Comparison of ENCODE assay signal across 9 cellular contexts in genomic region chr16:87560428-87561199, GRCh38. TPM values are rescaled to one million over a fixed set of nuclear protein-coding genes. Genes with fewer than 3 reads are reported as not detected.
A peak's percentile ranks its signal among the peaks of the same experiment; 100 is the strongest.
DNase-seq lines count a peak whose midpoint lies in the region; ATAC-seq, FAIRE-seq and TF ChIP-seq lines count a peak whose summit lies in the region.
"Had no signal": no experiment of that assay in that cellular context is flagged by ENCODE, and none has a peak within 500 bp of the region (broad histone marks: within the 10 kb centered on the region; RNA-seq: fewer than 3 reads in every experiment).

No MANE protein-coding gene starts in this region.

- intact Hi-C loops in right lobe of liver (cut with DNase I) = loop anchor here in 1 of 2 donors (10.0 kb wide), 1 partner anchor 146 kb away; no protein-coding TSS in a partner anchor

- ATAC-seq in activated CD8-positive, alpha-beta T cell treated with anti-CD3 and anti-CD28 coated beads, Interleukin-2, amount 10 ng/mL, durations not matched to agents 7 days and 5 days = peak; percentile 70
- peak; percentile 9 to 66 (median 38) for ATAC-seq in right lobe of liver
- no peak for ATAC-seq in GM18870 (IDR thresholded peaks at IDR 0.05; ENCODE audit: unreplicated experiment)

- peaks cover 4% of the 10 kb centered on the region for H3K9me3 Mint-ChIP-seq in activated CD8-positive, alpha-beta T cell treated with anti-CD3 and anti-CD28 coated beads, Interleukin-2, amount 10 ng/mL, durations not matched to agents 7 days and 5 days (ENCODE audit: insufficient read depth)

- POLR2A ChIA-PET in activated CD8-positive, alpha-beta T cell treated with anti-CD3 and anti-CD28 coated beads, Interleukin-2, amount 10 ng/mL, durations not matched to agents 7 days and 5 days (lab: Charles Lee) = no interaction called here

- CTCF ChIA-PET in activated CD8-positive, alpha-beta T cell treated with anti-CD3 and anti-CD28 coated beads, Interleukin-2, amount 10 ng/mL, durations not matched to agents 7 days and 5 days (lab: Charles Lee) = no interaction called here

- H3K4me1 Mint-ChIP-seq in activated CD8-positive, alpha-beta T cell treated with anti-CD3 and anti-CD28 coated beads, Interleukin-2, amount 10 ng/mL, durations not matched to agents 7 days and 5 days (ENCODE audit: low read depth) = no peaks in the 10 kb centered on the region

- H3K27me3 Mint-ChIP-seq in activated CD8-positive, alpha-beta T cell treated with anti-CD3 and anti-CD28 coated beads, Interleukin-2, amount 10 ng/mL, durations not matched to agents 7 days and 5 days (ENCODE audit: low read depth) = peaks cover 9% of the 10 kb centered on the region

- H3K4me3 ChIP-seq in HAP-1 = no peak overlapping the region
- no peak overlapping the region for H3K4me3 ChIP-seq in right lobe of liver
- H3K4me3 ChIP-seq in tibial nerve = no peak overlapping the region

- H3K36me3 ChIP-seq in HAP-1 (replicated peaks) (no peaks in the 10 kb centered on the region), right lobe of liver (no peaks in the 10 kb centered on the region), tibial nerve (no peaks in the 10 kb centered on the region)

- TF ChIP-seq POLR2A in right lobe of liver (IDR thresholded peaks at IDR 0.05) (no peak), tibial nerve (IDR thresholded peaks at IDR 0.05) (no peak)

- no peak for FAIRE-seq in GM19239 (lab: Jason Lieb, UNC)

- peaks cover 4% of the 10 kb centered on the region for H3K36me3 Mint-ChIP-seq in activated CD8-positive, alpha-beta T cell treated with anti-CD3 and anti-CD28 coated beads, Interleukin-2, amount 10 ng/mL, durations not matched to agents 7 days and 5 days (ENCODE audit: low read depth)

- H3K4me3 Mint-ChIP-seq in activated CD8-positive, alpha-beta T cell treated with anti-CD3 and anti-CD28 coated beads, Interleukin-2, amount 10 ng/mL, durations not matched to agents 7 days and 5 days = no peak overlapping the region

- in situ Hi-C loops in HAP-1 (cut with MboI; ENCODE audit: low sequenced_read_pairs) = no loop called here

- WGBS in right lobe of liver (ENCODE audit: insufficient coverage, low coverage, low lambda C conversion rate, missing lambda C conversion rate) = 85% methylated on average over 5 of the region's 12 CpGs
- WGBS in tibial nerve, 2 donors = 79 to 86% methylated on average over 12 of the region's 12 CpGs

- no peaks in the 10 kb centered on the region for H3K27me3 ChIP-seq in HAP-1 (ENCODE audit: low read depth)
- no peaks in the 10 kb centered on the region for H3K27me3 ChIP-seq in right lobe of liver
- no peaks in the 10 kb centered on the region for H3K27me3 ChIP-seq in tibial nerve

- H3K27ac ChIP-seq in right lobe of liver = no peak overlapping the region
- no peak overlapping the region for H3K27ac ChIP-seq in tibial nerve

- TF ChIP-seq CTCF in right lobe of liver (IDR thresholded peaks at IDR 0.05) (no peak), tibial nerve (IDR thresholded peaks at IDR 0.05) (no peak)

- H3K9me3 ChIP-seq in HAP-1 = no peaks in the 10 kb centered on the region; the same call in 1 of the 2 replicates
- no peaks in the 10 kb centered on the region for H3K9me3 ChIP-seq in right lobe of liver
- H3K9me3 ChIP-seq in tibial nerve = no peaks in the 10 kb centered on the region

- no peak for TF ChIP-seq EP300 in tibial nerve (IDR thresholded peaks at IDR 0.05)

- H3K4me1 ChIP-seq in HAP-1 = no peaks in the 10 kb centered on the region
- H3K4me1 ChIP-seq in right lobe of liver = peaks cover 0 to 22% (median 8%) of the 10 kb centered on the region in 4 donors
- H3K4me1 ChIP-seq in tibial nerve = peaks cover 0 to 10% (median 0%) of the 10 kb centered on the region in 4 donors

- no peak overlapping the region for H3K27ac Mint-ChIP-seq in activated CD8-positive, alpha-beta T cell treated with anti-CD3 and anti-CD28 coated beads, Interleukin-2, amount 10 ng/mL, durations not matched to agents 7 days and 5 days

- DNase-seq in CD1c-positive myeloid dendritic cell (ENCODE audit: extremely low spot score) (peak; percentile 45), HAP-1 (ENCODE audit: low spot score in 2 of 2) (peak; percentile 49 to 90), right lobe of liver (no peak), tibial nerve (ENCODE audit: low spot score in 2 of 2) (no peak), NOMO-1 (lab: John Stamatoyannopoulos, UW; ENCODE audit: unreplicated experiment in 2 of 2) (no peak), GM19239 (ENCODE audit: insufficient read length, low spot score) (no peak)
- DNase-seq in activated CD8-positive, alpha-beta T cell treated with anti-CD3 and anti-CD28 coated beads, Interleukin-2, amount 10 ng/mL, durations not matched to agents 7 days and 5 days = no peak
- DNase-seq: NCI-H510A had no signal

RNA-seq across cellular contexts. Expression of gene JPH3, which starts 41.7 kb away (rescaled TPM):
- not detected for total RNA-seq in activated CD8-positive, alpha-beta T cell treated with anti-CD3 and anti-CD28 coated beads, Interleukin-2, amount 10 ng/mL, durations not matched to agents 7 days and 5 days
- total RNA-seq in right lobe of liver (under 1 TPM in 2 of 6 experiments, not detected in 4; 0.07 to 0.12 TPM), tibial nerve (under 1 TPM in 1 of 4 donors, not detected in 3; 0.39 TPM)

Comparison
In these comparisons a context has a peak if more than half of its experiments do, and no peak if none do; other contexts are left out.
1. DNase-seq: peak in CD1c-positive myeloid dendritic cell (single experiment) and HAP-1 (2 of 2); none in activated CD8-positive, alpha-beta T cell treated with anti-CD3 and anti-CD28 coated beads, Interleukin-2, amount 10 ng/mL, durations not matched to agents 7 days and 5 days (single experiment), right lobe of liver (0 of 3), tibial nerve (0 of 2), NOMO-1 (0 of 2) and GM19239 (single experiment).